ENCODE assay signal across 15 cellular contexts in genomic region chr2:74708296-74708695, GRCh38.
"Had no signal": no experiment of that assay in that cellular context is flagged by ENCODE, and none has a peak within 500 bp of the region (broad histone marks: within the 10 kb centered on the region; RNA-seq: fewer than 3 reads in every experiment).

No MANE protein-coding gene starts in this region.

- H3K4me1 Mint-ChIP-seq: activated B cell treated with CpG ODN at 0.5 μM for 24 hours; central memory CD8-positive, alpha-beta T cell; naive thymus-derived CD8-positive, alpha-beta T cell; T-helper 17 cell had no signal

- H3K27ac ChIP-seq: neutrophil, skin epidermis, thyroid gland had no signal

- H3K36me3 ChIP-seq: neutrophil, thyroid gland had no signal

- H3K27ac Mint-ChIP-seq: activated B cell treated with CpG ODN at 0.5 μM for 24 hours; activated CD4-positive, alpha-beta T cell treated with anti-CD3 and anti-CD28 coated beads, Interleukin-2, amount 10 ng/mL, durations not matched to agents 24 days and 14 days; activated naive CD4-positive, alpha-beta T cell treated with anti-CD3 and anti-CD28 coated beads, Interleukin-2, amount 50 U/mL, for 72 hours; brain; naive thymus-derived CD8-positive, alpha-beta T cell; T-helper 17 cell had no signal

- DNase-seq: activated B cell treated with CpG ODN at 0.5 μM for 24 hours; activated CD4-positive, alpha-beta T cell treated with anti-CD3 and anti-CD28 coated beads, Interleukin-2, amount 10 ng/mL, durations not matched to agents 24 days and 14 days; activated effector memory CD4-positive, alpha-beta T cell treated with Interleukin-2 at 50 U/mL for 16 hours; activated T-cell treated with anti-CD3 and anti-CD28 coated beads for 4 hours; cortex of kidney; effector CD8-positive, alpha-beta T cell; hypothalamus; naive thymus-derived CD8-positive, alpha-beta T cell; T-helper 17 cell had no signal

- H3K27me3 Mint-ChIP-seq: activated B cell treated with CpG ODN at 0.5 μM for 24 hours; central memory CD8-positive, alpha-beta T cell; naive thymus-derived CD8-positive, alpha-beta T cell had no signal

- H3K9me3 ChIP-seq: neutrophil, thyroid gland had no signal

- H3K36me3 Mint-ChIP-seq: activated naive CD4-positive, alpha-beta T cell treated with anti-CD3 and anti-CD28 coated beads, Interleukin-2, amount 50 U/mL, for 72 hours; brain had no signal

- H3K9me3 Mint-ChIP-seq: activated B cell treated with CpG ODN at 0.5 μM for 24 hours; activated CD4-positive, alpha-beta T cell treated with anti-CD3 and anti-CD28 coated beads, Interleukin-2, amount 10 ng/mL, durations not matched to agents 24 days and 14 days; activated naive CD4-positive, alpha-beta T cell treated with anti-CD3 and anti-CD28 coated beads, Interleukin-2, amount 50 U/mL, for 72 hours; central memory CD8-positive, alpha-beta T cell had no signal

- ATAC-seq: activated naive CD4-positive, alpha-beta T cell treated with anti-CD3 and anti-CD28 coated beads, Interleukin-2, amount 50 U/mL, for 72 hours; naive thymus-derived CD8-positive, alpha-beta T cell; T-helper 17 cell had no signal

- H3K4me3 Mint-ChIP-seq: activated B cell treated with CpG ODN at 0.5 μM for 24 hours; activated CD4-positive, alpha-beta T cell treated with anti-CD3 and anti-CD28 coated beads, Interleukin-2, amount 10 ng/mL, durations not matched to agents 24 days and 14 days; central memory CD8-positive, alpha-beta T cell; naive thymus-derived CD8-positive, alpha-beta T cell; T-helper 17 cell had no signal

- H3K4me3 ChIP-seq: skin epidermis, thyroid gland had no signal

- H3K4me1 ChIP-seq: thyroid gland had no signal

- H3K27me3 ChIP-seq: neutrophil, thyroid gland had no signal
